23 cellular contexts compared by ENCODE assay signal in the genomic region with DNA sequence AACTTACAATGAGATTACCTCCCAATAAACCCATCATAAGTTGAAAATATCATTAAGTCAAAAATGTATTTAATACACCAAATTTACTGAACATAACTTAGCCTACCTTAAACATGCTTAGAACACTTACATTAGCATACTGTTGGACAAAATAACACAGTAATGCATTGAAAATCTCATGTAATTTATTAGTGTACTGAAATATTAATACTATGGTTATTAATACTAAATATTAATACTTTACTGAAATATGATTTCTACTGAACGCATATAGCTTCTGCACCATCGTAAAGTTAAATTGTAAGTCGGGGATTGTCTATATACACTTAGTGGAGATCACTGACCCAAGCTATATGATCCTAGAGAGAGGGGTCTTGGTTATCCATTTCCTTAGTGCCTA. TPM values are rescaled to one million over a fixed set of nuclear protein-coding genes. Genes with fewer than 3 reads are reported as not detected.
"Had no signal": no experiment of that assay in that cellular context is flagged by ENCODE, and none has a peak within 500 bp of the region (broad histone marks: within the 10 kb centered on the region; RNA-seq: fewer than 3 reads in every experiment).

No MANE protein-coding gene starts in this region.

- H3K9me3 ChIP-seq: prostate gland, tibial nerve, uterus had no signal

- H3K4me3 ChIP-seq: cardiac muscle cell, prostate gland, tibial nerve, uterus had no signal

- H3K27me3 ChIP-seq: cardiac muscle cell, tibial nerve, uterus had no signal

- H3K27me3 Mint-ChIP-seq: activated T-cell treated with anti-CD3 and anti-CD28 coated beads, Interleukin-2, amount 50 U/mL, for 24 hours had no signal

- H3K36me3 ChIP-seq: cardiac muscle cell, prostate gland, tibial nerve, uterus had no signal

- H3K4me1 ChIP-seq: uterus had no signal

- H3K4me3 Mint-ChIP-seq: activated T-cell treated with anti-CD3 and anti-CD28 coated beads, Interleukin-2, amount 50 U/mL, for 24 hours; natural killer cell had no signal

- H3K27ac Mint-ChIP-seq: activated T-cell treated with anti-CD3 and anti-CD28 coated beads, Interleukin-2, amount 50 U/mL, for 24 hours; natural killer cell had no signal

- H3K27ac ChIP-seq: prostate gland, uterus had no signal

- DNase-seq: activated CD4-positive, alpha-beta T cell treated with anti-CD3 and anti-CD28 coated beads for 1 hour; activated CD4-positive, alpha-beta T cell treated with anti-CD3 and anti-CD28 coated beads, Interleukin-2, amount 50 U/mL, for 48 hours; activated naive CD4-positive, alpha-beta T cell treated with anti-CD3 and anti-CD28 coated beads, Interleukin-2, amount 50 U/mL, for 16 hours; activated T-cell treated with anti-CD3 and anti-CD28 coated beads, Interleukin-2, amount 50 U/mL, for 24 hours; hippocampal formation; kidney glomerular epithelial cell; left ventricle myocardium superior; mesendoderm; natural killer cell; right cardiac atrium; small intestine; stimulated activated CD4-positive, alpha-beta T cell treated with anti-CD3 and anti-CD28 coated beads, Interleukin-4, amount 100 ng/mL, for 24 hours; stimulated activated naive CD4-positive, alpha-beta T cell; T-helper 9 cell; uterus had no signal

- H3K9me3 Mint-ChIP-seq: activated T-cell treated with anti-CD3 and anti-CD28 coated beads, Interleukin-2, amount 50 U/mL, for 24 hours; natural killer cell had no signal

- H3K36me3 Mint-ChIP-seq: natural killer cell had no signal

RNA-seq across cellular contexts. Expression of a gene that starts 34.6 kb away (rescaled TPM):
- total RNA-seq: astrocyte, cardiac muscle cell, epithelial cell of proximal tubule, glomerular endothelial cell, left ventricle myocardium superior, natural killer cell, osteoblast, right cardiac atrium, subcutaneous adipose tissue, tibial nerve, uterus had no signal
- polyA plus RNA-seq: cardiac muscle cell, right cardiac atrium had no signal
